In genomic region chr11:13669544-13670488, GRCh38 we compare ENCODE assay signal across 8 cellular contexts. TPM values are rescaled to one million over a fixed set of nuclear protein-coding genes. Genes with fewer than 3 reads are reported as not detected.
DNase-seq lines count a peak whose midpoint lies in the region; ATAC-seq and TF ChIP-seq lines count a peak whose summit lies in the region.

No MANE protein-coding gene starts in this region.

- peak overlapping the region in 32 of 59 donors; percentile 6 to 94 (median 85) for H3K27ac ChIP-seq in dorsolateral prefrontal cortex

- H3K36me3 ChIP-seq in NT2/D1 (ENCODE audit: insufficient read depth, insufficient read length, low read length): peaks cover 17% of the 10 kb centered on the region
- peaks cover 4% of the 10 kb centered on the region for H3K36me3 ChIP-seq in neuron (ENCODE audit: insufficient read depth, low read length)

- TF ChIP-seq CTCF in dorsolateral prefrontal cortex (IDR thresholded peaks at IDR 0.05 in 54 of 56, conservative IDR thresholded peaks at IDR 0.05 in 2 of 56; ENCODE audit: low read depth in 1 of 56, partially characterized antibody in 56 of 56): no peak

- ATAC-seq in GM21576 (IDR thresholded peaks at IDR 0.05; ENCODE audit: unreplicated experiment) (no peak), GM18870 (IDR thresholded peaks at IDR 0.05; ENCODE audit: unreplicated experiment) (no peak)

- peak; percentile 17 for DNase-seq in EL
- no peak for DNase-seq in NT2/D1 (ENCODE audit: low read depth, low spot score)
- no peak for DNase-seq in dorsolateral prefrontal cortex
- no peak for DNase-seq in NCI-H2171 treated with DMSO at 0.1 percent for 48 hours (lab: John Stamatoyannopoulos, UW)
- no peak for DNase-seq in retina

- intact Hi-C loops in dorsolateral prefrontal cortex (cut with DNase I): loop anchor here (5.0 to 10.0 kb wide), 4 partner anchors 95 to 577 kb away; partner anchors contain the start of gene BMAL1 (in 1 of the 2)

- no peaks in the 10 kb centered on the region for H3K27me3 ChIP-seq in NT2/D1 (ENCODE audit: insufficient read depth, insufficient read length)
- no peaks in the 10 kb centered on the region for H3K27me3 ChIP-seq in dorsolateral prefrontal cortex
- H3K27me3 ChIP-seq in neuron (ENCODE audit: insufficient read depth, low read length): no peaks in the 10 kb centered on the region

- H3K4me1 ChIP-seq in NT2/D1 (ENCODE audit: insufficient read depth, insufficient read length): no peaks in the 10 kb centered on the region
- H3K4me1 ChIP-seq in neuron (ENCODE audit: insufficient read depth, low read length): peaks cover 14% of the 10 kb centered on the region

- peak overlapping the region; percentile 86 for H3K9ac ChIP-seq in NT2/D1 (ENCODE audit: insufficient read length, low read depth)

- H3K9me3 ChIP-seq in NT2/D1 (ENCODE audit: insufficient read depth, low read length) (no peaks in the 10 kb centered on the region), neuron (ENCODE audit: low read length) (no peaks in the 10 kb centered on the region)

- H3K4me3 ChIP-seq in NT2/D1 (ENCODE audit: insufficient read length, low read depth) (peak overlapping the region; percentile 69), dorsolateral prefrontal cortex (peak overlapping the region; percentile 58 to 100 (median 92)), neuron (ENCODE audit: low read length) (peak overlapping the region; percentile 97)

- peak overlapping the region; percentile 94 for H2AFZ ChIP-seq in neuron (ENCODE audit: low read depth, low read length)

RNA-seq across cellular contexts. Expression of gene FAR1, which starts 1.3 kb away (rescaled TPM):
- 100 to 1,000 TPM in 43 of 120 experiments, 10 to 100 TPM in 77; 42.5 to 163 (median 94.1) TPM for total RNA-seq in dorsolateral prefrontal cortex
